Comparison of ENCODE assay signal across 21 cellular contexts in the genomic region with DNA sequence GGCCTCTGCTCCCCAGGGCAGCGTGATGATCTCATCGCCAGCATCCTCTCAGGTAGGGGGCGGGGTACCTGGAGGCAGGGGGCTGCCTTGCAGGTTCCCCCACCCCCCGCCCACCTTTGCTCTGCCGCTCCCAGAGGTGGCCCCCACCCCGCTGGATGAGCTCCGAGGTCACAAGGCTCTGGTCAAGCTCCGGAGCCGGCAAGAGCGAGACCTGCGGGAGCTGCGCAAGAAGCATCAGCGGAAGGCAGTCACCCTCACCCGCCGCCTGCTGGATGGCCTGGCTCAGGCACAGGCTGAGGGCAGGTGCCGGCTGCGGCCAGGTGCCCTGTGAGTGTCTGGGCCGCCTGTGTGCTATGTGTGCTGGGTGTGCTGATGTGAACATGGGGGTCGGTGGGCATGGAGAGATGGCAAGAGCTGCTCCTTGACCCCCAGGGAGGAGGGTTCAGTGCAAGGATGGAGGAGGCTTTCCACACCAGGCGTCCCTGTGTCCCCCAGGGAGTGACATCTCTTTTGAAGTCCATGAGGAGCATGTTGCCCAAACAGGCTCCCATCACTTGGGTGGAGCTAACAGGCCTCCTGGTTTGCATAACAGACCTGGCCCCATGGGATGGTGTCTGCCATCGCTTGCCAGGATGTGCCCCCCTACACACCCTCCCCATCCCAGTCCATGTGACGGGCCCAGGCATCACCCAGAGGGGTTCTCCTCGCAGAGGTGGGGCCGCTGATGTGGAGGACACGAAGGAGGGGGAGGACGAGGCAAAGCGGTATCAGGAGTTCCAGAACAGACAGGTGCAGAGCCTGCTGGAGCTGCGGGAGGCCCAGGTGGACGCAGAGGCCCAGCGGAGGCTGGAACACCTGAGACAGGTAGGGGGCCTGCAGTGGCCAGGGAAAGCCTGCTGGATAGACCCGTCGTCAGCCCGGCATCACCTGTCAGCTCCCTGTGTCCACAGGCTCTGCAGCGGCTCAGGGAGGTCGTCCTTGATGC.
"Had no signal": no experiment of that assay in that cellular context is flagged by ENCODE, and none has a peak within 500 bp of the region (broad histone marks: within the 10 kb centered on the region; RNA-seq: fewer than 3 reads in every experiment).

No MANE protein-coding gene starts in this region.

- FAIRE-seq: islet of Langerhans, small intestine, urothelium cell line had no signal

- H3K9me3 Mint-ChIP-seq: activated naive CD4-positive, alpha-beta T cell treated with anti-CD3 and anti-CD28 coated beads for 36 hours; activated T-cell treated with anti-CD3 and anti-CD28 coated beads, Interleukin-2, amount 50 U/mL, for 24 hours; natural killer cell; stimulated activated naive B cell treated with anti-CD40 and anti-IgM and Interleukin-4, amounts not matched to agents 10 μg/mL and 1 μg/mL and 100 μg/mL, for 72 hours; T-helper 2 cell treated with Interferon-gamma antibody and Interleukin-4, amounts not matched to agents 5 μg/mL and 100 μg/mL, for 36 hours had no signal

- H3K27ac Mint-ChIP-seq: activated naive CD4-positive, alpha-beta T cell treated with anti-CD3 and anti-CD28 coated beads for 36 hours; natural killer cell; stimulated activated naive B cell treated with anti-CD40 and anti-IgM and Interleukin-4, amounts not matched to agents 10 μg/mL and 1 μg/mL and 100 μg/mL, for 72 hours; T-helper 2 cell treated with Interferon-gamma antibody and Interleukin-4, amounts not matched to agents 5 μg/mL and 100 μg/mL, for 36 hours had no signal

- H3K27ac ChIP-seq: neutrophil, transverse colon had no signal

- ATAC-seq: heart left ventricle; natural killer cell; sciatic nerve; stimulated activated naive B cell treated with anti-CD40 and anti-IgM and Interleukin-4, amounts not matched to agents 10 μg/mL and 1 μg/mL and 100 μg/mL, for 72 hours had no signal

- H3K27me3 Mint-ChIP-seq: activated T-cell treated with anti-CD3 and anti-CD28 coated beads, Interleukin-2, amount 50 U/mL, for 24 hours; stimulated activated naive B cell treated with anti-CD40 and anti-IgM and Interleukin-4, amounts not matched to agents 10 μg/mL and 1 μg/mL and 100 μg/mL, for 72 hours had no signal

- H3K4me3 ChIP-seq: heart left ventricle, transverse colon had no signal

- H3K27me3 ChIP-seq: heart left ventricle, neutrophil, transverse colon had no signal

- DNase-seq: activated CD4-positive, alpha-beta T cell treated with anti-CD3 and anti-CD28 coated beads for 1 hour; activated CD4-positive, alpha-beta T cell treated with anti-CD3 and anti-CD28 coated beads, Interleukin-2, amount 50 U/mL, for 1 hour; activated CD8-positive, alpha-beta memory T cell treated with anti-CD3 and anti-CD28 coated beads for 24 hours; activated CD8-positive, alpha-beta memory T cell treated with anti-CD3 and anti-CD28 coated beads, Interleukin-2, amount 50 U/mL, for 4 hours; activated naive CD4-positive, alpha-beta T cell treated with anti-CD3 and anti-CD28 coated beads for 36 hours; activated T-cell treated with anti-CD3 and anti-CD28 coated beads, Interleukin-2, amount 50 U/mL, for 24 hours; heart left ventricle; midbrain; natural killer cell; posterior cingulate gyrus; small intestine; stimulated activated CD4-positive, alpha-beta T cell treated with anti-CD3 and anti-CD28 coated beads, Interleukin-15, amount 100 ng/mL, for 24 hours; stimulated activated CD4-positive, alpha-beta T cell treated with anti-CD3 and anti-CD28 coated beads, Interleukin-2, amount 100 ng/mL, for 48 hours; stimulated activated CD8-positive, alpha-beta memory T cell treated with anti-CD3 and anti-CD28 coated beads, Interleukin-4, amount 100 ng/mL, for 48 hours; stimulated activated naive B cell treated with anti-CD40 and anti-IgM and Interleukin-4, amounts not matched to agents 10 μg/mL and 1 μg/mL and 100 μg/mL, for 72 hours; transverse colon had no signal

- H3K36me3 Mint-ChIP-seq: natural killer cell had no signal

- H3K9me3 ChIP-seq: heart left ventricle, neutrophil, transverse colon had no signal

- H3K4me3 Mint-ChIP-seq: activated naive CD4-positive, alpha-beta T cell treated with anti-CD3 and anti-CD28 coated beads for 36 hours; activated T-cell treated with anti-CD3 and anti-CD28 coated beads, Interleukin-2, amount 50 U/mL, for 24 hours; natural killer cell; stimulated activated naive B cell treated with anti-CD40 and anti-IgM and Interleukin-4, amounts not matched to agents 10 μg/mL and 1 μg/mL and 100 μg/mL, for 72 hours; T-helper 2 cell treated with Interferon-gamma antibody and Interleukin-4, amounts not matched to agents 5 μg/mL and 100 μg/mL, for 36 hours had no signal
